Comparison of ENCODE assay signal across 13 cellular contexts in genomic region chr6:85006362-85006761, GRCh38.
"Had no signal": no experiment of that assay in that cellular context is flagged by ENCODE, and none has a peak within 500 bp of the region (broad histone marks: within the 10 kb centered on the region; RNA-seq: fewer than 3 reads in every experiment).

No MANE protein-coding gene starts in this region.

- ATAC-seq: left lung; stimulated activated effector memory CD8-positive, alpha-beta T cell treated with anti-CD3 and anti-CD28 coated beads, Interleukin-12 subunit alpha, Interleukin-12 subunit beta, amount 100 ng/mL, for 72 hours; T-cell had no signal

- H3K9me3 ChIP-seq: breast epithelium, left lung, tibial artery had no signal

- FAIRE-seq: islet of Langerhans had no signal

- H3K4me3 ChIP-seq: breast epithelium, left lung, tibial artery had no signal

- H3K27ac ChIP-seq: breast epithelium, left lung, tibial artery had no signal

- H3K36me3 ChIP-seq: breast epithelium, left lung, tibial artery had no signal

- DNase-seq: activated CD4-positive, alpha-beta memory T cell treated with anti-CD3 and anti-CD28 coated beads for 36 hours; activated gamma-delta T cell; activated naive CD8-positive, alpha-beta T cell treated with anti-CD3 and anti-CD28 coated beads for 36 hours; activated T-cell treated with anti-CD3 and anti-CD28 coated beads, Interleukin-2, amount 50 U/mL, for 48 hours; hypothalamus; left lung; stimulated activated CD4-positive, alpha-beta T cell treated with anti-CD3 and anti-CD28 coated beads, Interleukin-15, amount 100 ng/mL, for 24 hours; T-cell; T1000; tibial artery had no signal

- H3K27me3 ChIP-seq: breast epithelium, left lung, tibial artery had no signal

- H3K4me1 ChIP-seq: breast epithelium, left lung, tibial artery had no signal
